Comparison of ENCODE assay signal across 1 cellular context in genomic region chr1:110060034-110060661, GRCh38.
TF ChIP-seq lines count a peak whose summit lies in the region.

No MANE protein-coding gene starts in this region.

TF ChIP-seq in K562, 482 proteins besides CTCF, POLR2A, EP300 and RAD21 (continued from another document):
- TF ChIP-seq MAZ (CRISPR knock-in tag; conservative IDR thresholded peaks at IDR 0.05 in 1 of 2, IDR thresholded peaks at IDR 0.05 in 1 of 2) (peak; percentile 28 to 52; a peak in 3 of 4 replicates), SOX6 (IDR thresholded peaks at IDR 0.05) (0 out of 2 replicates have a peak, but pooled peaks have one; percentile 19), NFXL1 (CRISPR knock-in tag; IDR thresholded peaks at IDR 0.05) (no peak), RB1 (IDR thresholded peaks at IDR 0.05; ENCODE audit: low read depth) (peak; percentile 75; the same call in 1 of the 2 replicates), MNT (conservative IDR thresholded peaks at IDR 0.05) (0 out of 4 replicates have a peak, but pooled peaks of 1 of the 2 experiments have one; percentile 39), ZNF12 (CRISPR knock-in tag; IDR thresholded peaks at IDR 0.05) (no peak), RBM34 (IDR thresholded peaks at IDR 0.05; ENCODE audit: borderline replicate concordance, insufficient read depth, low read length) (no peak), RFX7 (CRISPR knock-in tag; IDR thresholded peaks at IDR 0.05) (no peak), BDP1 (IDR thresholded peaks at IDR 0.05; ENCODE audit: insufficient read depth, insufficient read length) (no peak), DMBX1 (CRISPR knock-in tag; IDR thresholded peaks at IDR 0.05; ENCODE audit: borderline replicate concordance) (no peak), BRD9 (IDR thresholded peaks at IDR 0.05; ENCODE audit: low read depth, partially characterized antibody) (no peak), HMGN3 (IDR thresholded peaks at IDR 0.05; ENCODE audit: borderline replicate concordance, extremely low read depth, insufficient read length, low read depth, low read length) (no peak), HDAC1 (IDR thresholded peaks at IDR 0.05) (no peak), MYC (IDR thresholded peaks at IDR 0.05; ENCODE audit: low read depth, low read length) (0 out of 2 replicates have a peak, but pooled peaks have one; percentile 53), MYC (CRISPR knock-in tag; IDR thresholded peaks at IDR 0.05; ENCODE audit: borderline replicate concordance, low read depth) (no peak), CBX3 (IDR thresholded peaks at IDR 0.05; ENCODE audit: borderline replicate concordance in 1 of 2, low read length in 2 of 2) (peak in 1 of 2 experiments; percentile 82; a peak in 1 of 3 replicates), KLF13 (tag; IDR thresholded peaks at IDR 0.05; ENCODE audit: borderline replicate concordance, low read depth) (peak; percentile 54; the same call in 1 of the 2 replicates), SREBF2 (CRISPR knock-in tag; IDR thresholded peaks at IDR 0.05) (no peak), FOXP4 (CRISPR knock-in tag; IDR thresholded peaks at IDR 0.05; ENCODE audit: borderline replicate concordance) (no peak), CREB3 (tag; conservative IDR thresholded peaks at IDR 0.05; ENCODE audit: low read depth) (no peak), ELK1 (CRISPR knock-in tag; IDR thresholded peaks at IDR 0.05) (no peak), ZNF311 (CRISPR knock-in tag; IDR thresholded peaks at IDR 0.05) (no peak), CC2D1A (IDR thresholded peaks at IDR 0.05) (peak; percentile 50; the same call in 1 of the 2 replicates), HDGF (IDR thresholded peaks at IDR 0.05) (0 out of 2 replicates have a peak, but pooled peaks have one; percentile 48), ZNF707 (CRISPR knock-in tag; conservative IDR thresholded peaks at IDR 0.05) (no peak), SLC30A9 (CRISPR knock-in tag; IDR thresholded peaks at IDR 0.05) (no peak), DACH1 (IDR thresholded peaks at IDR 0.05; ENCODE audit: partially characterized antibody) (no peak), ZNF143 (CRISPR knock-in tag; IDR thresholded peaks at IDR 0.05) (no peak), GABPB2 (CRISPR knock-in tag; conservative IDR thresholded peaks at IDR 0.05) (no peak), FOXJ3 (CRISPR knock-in tag; IDR thresholded peaks at IDR 0.05) (no peak), ZNF507 (tag; conservative IDR thresholded peaks at IDR 0.05) (no peak), ETV5 (CRISPR knock-in tag; IDR thresholded peaks at IDR 0.05; ENCODE audit: low read depth) (no peak), BCLAF1 (IDR thresholded peaks at IDR 0.05; ENCODE audit: borderline replicate concordance in 1 of 2, control insufficient read depth in 1 of 2, low read depth in 2 of 2, low read length in 1 of 2) (no peak), MYBL2 (IDR thresholded peaks at IDR 0.05; ENCODE audit: low read depth) (no peak), MYBL2 (CRISPR knock-in tag; IDR thresholded peaks at IDR 0.05; ENCODE audit: borderline replicate concordance) (no peak), SAFB (IDR thresholded peaks at IDR 0.05; ENCODE audit: borderline replicate concordance, low read depth, low read length) (no peak), ZNF395 (CRISPR knock-in tag; IDR thresholded peaks at IDR 0.05) (no peak), UBTF (IDR thresholded peaks at IDR 0.05; ENCODE audit: borderline replicate concordance in 1 of 2, low read depth in 2 of 2, low read length in 2 of 2) (no peak), ELF4 (CRISPR knock-in tag; IDR thresholded peaks at IDR 0.05) (no peak), HDAC6 (IDR thresholded peaks at IDR 0.05; ENCODE audit: low read depth, low read length) (no peak), ZFPM2 (CRISPR knock-in tag; IDR thresholded peaks at IDR 0.05) (no peak), NR2C2 (CRISPR knock-in tag; IDR thresholded peaks at IDR 0.05) (no peak), NR2C2 (tag; IDR thresholded peaks at IDR 0.05) (peak; percentile 73), STAT5B (CRISPR knock-in tag; IDR thresholded peaks at IDR 0.05) (no peak), TFAP4 (CRISPR knock-in tag; IDR thresholded peaks at IDR 0.05; ENCODE audit: borderline replicate concordance) (peak; percentile 41; the same call in 1 of the 2 replicates), RUNX1 (IDR thresholded peaks at IDR 0.05; ENCODE audit: low read depth) (no peak), CHD1 (IDR thresholded peaks at IDR 0.05; ENCODE audit: low read length) (no peak), TFAM (CRISPR knock-in tag; conservative IDR thresholded peaks at IDR 0.05) (no peak)
